ENCODE assay signal across 3 cellular contexts in the genomic region with DNA sequence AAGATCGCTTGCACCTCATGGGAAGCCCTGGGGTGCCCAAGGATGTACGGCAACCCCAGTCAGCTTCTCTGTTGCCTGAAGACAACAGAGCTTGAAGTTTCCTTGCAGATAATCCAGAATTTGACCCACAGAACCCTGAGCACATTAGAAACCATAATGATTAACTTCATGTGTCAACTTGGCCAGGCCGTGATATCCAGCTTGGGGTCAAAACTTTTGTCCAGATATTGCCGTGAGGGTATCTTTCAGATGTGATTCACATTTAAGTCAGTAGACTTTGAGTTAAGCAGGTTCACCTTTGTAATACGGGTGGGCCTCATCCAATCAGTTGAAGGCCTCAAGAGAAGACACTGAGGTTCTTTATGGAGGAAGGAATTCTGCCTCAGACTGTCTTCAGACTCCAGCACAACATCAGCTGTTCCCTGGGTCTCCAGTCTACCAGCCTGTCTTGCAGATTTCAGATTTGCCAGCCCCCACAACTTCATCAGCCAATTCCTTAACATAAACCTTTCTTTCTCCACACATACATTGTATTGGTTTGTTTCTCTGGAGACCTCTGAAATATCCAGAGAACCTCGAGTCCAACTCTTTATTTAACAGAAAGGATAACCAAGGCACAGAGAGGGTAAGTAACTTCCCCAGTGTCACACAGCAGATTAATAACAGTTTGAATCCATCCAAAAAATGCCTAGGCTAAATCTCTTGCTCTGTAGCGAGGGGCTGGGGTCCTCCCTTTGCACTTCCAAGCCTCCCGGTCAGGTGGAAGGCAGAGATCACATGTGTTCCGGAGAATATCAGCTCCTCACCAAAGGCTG.
TF ChIP-seq lines count a peak whose summit lies in the region.

No MANE protein-coding gene starts in this region.

TF ChIP-seq in HEK293, 187 proteins besides CTCF, POLR2A, EP300 and RAD21:
- TF ChIP-seq ZNF660 (tag by site-specific recombination; IDR thresholded peaks at IDR 0.05) (peak; percentile 59; the same call in 1 of the 2 replicates), ZNF768 (tag by site-specific recombination; IDR thresholded peaks at IDR 0.05) (peak; percentile 78), KLF16 (tag by site-specific recombination; IDR thresholded peaks at IDR 0.05) (no peak), ZNF10 (tag by site-specific recombination; IDR thresholded peaks at IDR 0.05) (peak; percentile 96)
- TF ChIP-seq, protein P1, sequence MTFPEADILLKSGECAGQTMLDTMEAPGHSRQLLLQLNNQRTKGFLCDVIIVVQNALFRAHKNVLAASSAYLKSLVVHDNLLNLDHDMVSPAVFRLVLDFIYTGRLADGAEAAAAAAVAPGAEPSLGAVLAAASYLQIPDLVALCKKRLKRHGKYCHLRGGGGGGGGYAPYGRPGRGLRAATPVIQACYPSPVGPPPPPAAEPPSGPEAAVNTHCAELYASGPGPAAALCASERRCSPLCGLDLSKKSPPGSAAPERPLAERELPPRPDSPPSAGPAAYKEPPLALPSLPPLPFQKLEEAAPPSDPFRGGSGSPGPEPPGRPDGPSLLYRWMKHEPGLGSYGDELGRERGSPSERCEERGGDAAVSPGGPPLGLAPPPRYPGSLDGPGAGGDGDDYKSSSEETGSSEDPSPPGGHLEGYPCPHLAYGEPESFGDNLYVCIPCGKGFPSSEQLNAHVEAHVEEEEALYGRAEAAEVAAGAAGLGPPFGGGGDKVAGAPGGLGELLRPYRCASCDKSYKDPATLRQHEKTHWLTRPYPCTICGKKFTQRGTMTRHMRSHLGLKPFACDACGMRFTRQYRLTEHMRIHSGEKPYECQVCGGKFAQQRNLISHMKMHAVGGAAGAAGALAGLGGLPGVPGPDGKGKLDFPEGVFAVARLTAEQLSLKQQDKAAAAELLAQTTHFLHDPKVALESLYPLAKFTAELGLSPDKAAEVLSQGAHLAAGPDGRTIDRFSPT (tag by site-specific recombination; IDR thresholded peaks at IDR 0.05): no peak

TF ChIP-seq in H1, 55 proteins besides CTCF, POLR2A, EP300 and RAD21:
- TF ChIP-seq, protein P2, sequence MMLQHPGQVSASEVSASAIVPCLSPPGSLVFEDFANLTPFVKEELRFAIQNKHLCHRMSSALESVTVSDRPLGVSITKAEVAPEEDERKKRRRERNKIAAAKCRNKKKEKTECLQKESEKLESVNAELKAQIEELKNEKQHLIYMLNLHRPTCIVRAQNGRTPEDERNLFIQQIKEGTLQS (IDR thresholded peaks at IDR 0.05; ENCODE audit: insufficient read depth, low read depth, low read length): no peak
- no peak for TF ChIP-seq BRCA1 (IDR thresholded peaks at IDR 0.05; ENCODE audit: low read depth, low read length)
- no peak for TF ChIP-seq NRF1 (IDR thresholded peaks at IDR 0.05; ENCODE audit: low read depth, low read length)
- TF ChIP-seq, protein P3, sequence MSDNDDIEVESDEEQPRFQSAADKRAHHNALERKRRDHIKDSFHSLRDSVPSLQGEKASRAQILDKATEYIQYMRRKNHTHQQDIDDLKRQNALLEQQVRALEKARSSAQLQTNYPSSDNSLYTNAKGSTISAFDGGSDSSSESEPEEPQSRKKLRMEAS (IDR thresholded peaks at IDR 0.05): no peak
- TF ChIP-seq GABPA (IDR thresholded peaks at IDR 0.05; ENCODE audit: borderline replicate concordance, insufficient read depth, low read length): no peak
- peak; percentile 33; the same call in 1 of the 2 replicates for TF ChIP-seq KDM1A (IDR thresholded peaks at IDR 0.05; ENCODE audit: borderline replicate concordance, low read length)
- TF ChIP-seq TAF1 (IDR thresholded peaks at IDR 0.05; ENCODE audit: low read depth, low read length): no peak
- TF ChIP-seq EGR1 (IDR thresholded peaks at IDR 0.05; ENCODE audit: borderline replicate concordance, low read depth, low read length): no peak

TF ChIP-seq in HepG2, 621 proteins besides CTCF, POLR2A, EP300 and RAD21:
- TF ChIP-seq ZNF616 (CRISPR knock-in tag; IDR thresholded peaks at IDR 0.05; ENCODE audit: low read depth) (no peak), ZNF557 (CRISPR knock-in tag; IDR thresholded peaks at IDR 0.05) (no peak), ZNF768 (CRISPR knock-in tag; IDR thresholded peaks at IDR 0.05) (peak; percentile 60; the same call in 1 of the 2 replicates)
